ENCODE assay signal across 8 cellular contexts in the genomic region with DNA sequence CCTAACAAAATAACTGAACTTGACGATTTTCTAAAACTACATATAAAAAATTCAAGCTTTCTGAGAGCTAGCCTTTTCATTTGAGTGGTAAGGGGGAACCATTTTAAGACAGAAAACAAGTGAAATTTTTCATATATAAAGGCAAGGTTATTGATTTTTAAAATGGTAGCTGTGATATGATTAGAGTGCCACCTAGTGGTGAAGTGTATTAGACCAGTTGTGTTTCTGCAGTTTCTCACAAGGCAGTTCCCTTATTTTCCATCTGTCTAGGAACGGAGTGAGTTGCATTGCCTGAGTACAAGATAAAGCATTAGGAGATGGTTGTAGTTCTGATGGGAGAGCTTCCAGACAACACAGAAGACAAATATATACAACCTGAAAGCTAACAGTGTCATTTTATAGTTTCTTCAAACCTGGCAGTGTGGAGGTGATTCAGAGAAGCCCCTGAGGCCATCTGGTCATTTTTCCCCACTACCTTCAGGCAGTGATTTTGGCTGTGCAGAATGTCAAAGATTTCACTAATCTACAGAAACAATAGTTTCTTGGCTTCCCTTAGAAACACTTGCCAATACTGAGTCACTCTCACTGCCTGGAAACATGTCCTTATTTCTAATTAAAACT.
DNase-seq lines count a peak whose midpoint lies in the region; ATAC-seq, FAIRE-seq and TF ChIP-seq lines count a peak whose summit lies in the region.

No MANE protein-coding gene starts in this region.

- peak overlapping the region; percentile 50 for H2AFZ ChIP-seq in endothelial cell of umbilical vein (ENCODE audit: low read depth, low read length)

- no TSS peak for BruUV-seq in endothelial cell of umbilical vein (replicated peaks; lab: Mats Ljungman, UMichigan)

- no peaks in the 10 kb centered on the region for H3K27me3 Mint-ChIP-seq in nephron (ENCODE audit: low read depth)

- intact Hi-C loops in endothelial cell of umbilical vein (cut with micrococcal nuclease), result loop anchor here (1.0 to 10.0 kb wide), 7 partner anchors 149 to 1924 kb away; no protein-coding TSS in a partner anchor

- CTCF ChIA-PET in RWPE1 (lab: Yijun Ruan, JAX) (interaction anchor here (0.5 to 1.2 kb wide), 7 partner anchors 8 to 1052 kb away, joined by 3 to 12 read pairs (median 3); no protein-coding TSS in a partner anchor), endothelial cell of umbilical vein (lab: Charles Lee) (interaction anchor here (0.6 to 2.0 kb wide), 13 partner anchors 8 to 1928 kb away, joined by 3 to 14 read pairs (median 4); no protein-coding TSS in a partner anchor)

- H3K9me3 ChIP-seq in endothelial cell of umbilical vein (replicated peaks; ENCODE audit: control insufficient read depth, insufficient read depth, low read length), result no peaks in the 10 kb centered on the region

- ATAC-seq in GM21786 (IDR thresholded peaks at IDR 0.05; ENCODE audit: unreplicated experiment) (peak; percentile 80), HG02623 (IDR thresholded peaks at IDR 0.05; ENCODE audit: unreplicated experiment) (no peak), HG02588 (IDR thresholded peaks at IDR 0.05; ENCODE audit: unreplicated experiment) (no peak)

- no peak overlapping the region for H3K4me2 ChIP-seq in endothelial cell of umbilical vein (ENCODE audit: insufficient read depth, low read length)

- H3K9ac ChIP-seq in endothelial cell of umbilical vein (replicated peaks; ENCODE audit: extremely low read depth, insufficient read depth, low read length), result no peak overlapping the region

- H3K79me2 ChIP-seq in endothelial cell of umbilical vein (ENCODE audit: control insufficient read depth, insufficient read depth, low read length), result no peaks in the 10 kb centered on the region

- DNase-seq in RWPE1 (ENCODE audit: low spot score) (peak; percentile 22), endothelial cell of umbilical vein (ENCODE audit: low read depth, low spot score) (peak; percentile 73)

- dilution Hi-C loops in endothelial cell of umbilical vein (cut with MboI; ENCODE audit: extremely low pct_ligation_motif_present, low sequenced_read_pairs), result no loop called here

- H3K36me3 ChIP-seq in endothelial cell of umbilical vein (ENCODE audit: control insufficient read depth in 2 of 2, extremely low read depth in 1 of 2, insufficient read depth in 2 of 2, low read length in 2 of 2), result no peaks in the 10 kb centered on the region

- H3K36me3 Mint-ChIP-seq in nephron (ENCODE audit: low read depth), result peaks cover 4% of the 10 kb centered on the region

- peaks cover 12% of the 10 kb centered on the region for H3K4me1 Mint-ChIP-seq in nephron

- no peak overlapping the region for H3K4me3 ChIP-seq in endothelial cell of umbilical vein (replicated peaks in 1 of 3; ENCODE audit: insufficient read depth in 1 of 3, low read depth in 1 of 3, low read length in 3 of 3)

- H3K4me1 ChIP-seq in endothelial cell of umbilical vein (ENCODE audit: control insufficient read depth, extremely low read depth, insufficient read depth, low read length), result no peaks in the 10 kb centered on the region

- H3K27ac Mint-ChIP-seq in nephron, result peak overlapping the region in 2 of 3 experiments; percentile 57 to 59

- no peak for TF ChIP-seq POLR2A in endothelial cell of umbilical vein (IDR thresholded peaks at IDR 0.05; ENCODE audit: low read depth, low read length)

- FAIRE-seq in G401.6 (lab: Jason Lieb, UNC), result peak; percentile 77
- FAIRE-seq in endothelial cell of umbilical vein (lab: Jason Lieb, UNC), result peak; percentile 43

- no peaks in the 10 kb centered on the region for H4K20me1 ChIP-seq in endothelial cell of umbilical vein (replicated peaks; ENCODE audit: control insufficient read depth, extremely low read depth, insufficient read depth, low read length)

- TF ChIP-seq CTCF in LNCAP (IDR thresholded peaks at IDR 0.05) (peak; percentile 84), RWPE1 (conservative IDR thresholded peaks at IDR 0.05; ENCODE audit: low read depth) (peak; percentile 84), endothelial cell of umbilical vein (IDR thresholded peaks at IDR 0.05; ENCODE audit: extremely low read depth in 1 of 2, insufficient read depth in 1 of 2, low read depth in 1 of 2, low read length in 2 of 2) (peak; percentile 54 to 71), nephron (IDR thresholded peaks at IDR 0.05; ENCODE audit: unreplicated experiment in 3 of 3) (peak; percentile 79 to 94 (median 88))

- POLR2A ChIA-PET in RWPE1 (lab: Yijun Ruan, JAX; ENCODE audit: low non-redundant PET), result no interaction called here
- POLR2A ChIA-PET in endothelial cell of umbilical vein (lab: Charles Lee), result no interaction called here

- H3K9me1 ChIP-seq in endothelial cell of umbilical vein (replicated peaks; ENCODE audit: control insufficient read depth, extremely low read depth, insufficient read depth, low read length), result no peaks in the 10 kb centered on the region

- H3K9me3 Mint-ChIP-seq in nephron, result peaks cover 5% of the 10 kb centered on the region

- no peaks in the 10 kb centered on the region for H3K27me3 ChIP-seq in endothelial cell of umbilical vein (ENCODE audit: control insufficient read depth in 2 of 2, insufficient read depth in 2 of 2, low read length in 2 of 2)

- no peak overlapping the region for H3K27ac ChIP-seq in RWPE1
- H3K27ac ChIP-seq in endothelial cell of umbilical vein (ENCODE audit: insufficient read depth, low read depth, low read length), result no peak overlapping the region

- no peak overlapping the region for H3K4me3 Mint-ChIP-seq in nephron

TF ChIP-seq in endothelial cell of umbilical vein, 7 proteins besides CTCF, POLR2A, EP300 and RAD21:
- TF ChIP-seq, protein P1, sequence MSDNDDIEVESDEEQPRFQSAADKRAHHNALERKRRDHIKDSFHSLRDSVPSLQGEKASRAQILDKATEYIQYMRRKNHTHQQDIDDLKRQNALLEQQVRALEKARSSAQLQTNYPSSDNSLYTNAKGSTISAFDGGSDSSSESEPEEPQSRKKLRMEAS (IDR thresholded peaks at IDR 0.05; ENCODE audit: insufficient read depth, insufficient read length), result no peak
- TF ChIP-seq MYC (IDR thresholded peaks at IDR 0.05; ENCODE audit: low read depth, low read length) (no peak), GATA2 (IDR thresholded peaks at IDR 0.05; ENCODE audit: insufficient read depth, insufficient read length, low read depth, low read length) (no peak), POLR2AphosphoS5 (IDR thresholded peaks at IDR 0.05; ENCODE audit: insufficient read depth, low read depth, low read length) (no peak), JUN (IDR thresholded peaks at IDR 0.05; ENCODE audit: borderline replicate concordance, insufficient read depth, insufficient read length, low read depth) (no peak), FOS (IDR thresholded peaks at IDR 0.05; ENCODE audit: borderline replicate concordance, insufficient read depth, low read length) (no peak), EZH2 (IDR thresholded peaks at IDR 0.05; ENCODE audit: borderline replicate concordance, low read depth, low read length, severe bottlenecking) (no peak)
TF ChIP-seq in endothelial cell of umbilical vein: peak in this region for 0.
